8 cellular contexts compared by ENCODE assay signal in genomic region chr10:50622497-50623298, GRCh38. TPM values are rescaled to one million over a fixed set of nuclear protein-coding genes. Genes with fewer than 3 reads are reported as not detected.
DNase-seq lines count a peak whose midpoint lies in the region; ATAC-seq, FAIRE-seq and TF ChIP-seq lines count a peak whose summit lies in the region.

No MANE protein-coding gene starts in this region.

- H2AFZ ChIP-seq in SU-DHL-6 (ENCODE audit: low read depth, low read length, severe bottlenecking) (peak overlapping the region; percentile 64), GM12878 (ENCODE audit: control insufficient read depth, low read depth, low read length) (peak overlapping the region; percentile 20)

- no peaks in the 10 kb centered on the region for H3K36me3 ChIP-seq in SU-DHL-6 (ENCODE audit: low read length)
- no peaks in the 10 kb centered on the region; a peak in 1 of 4 replicates for H3K36me3 ChIP-seq in GM12878 (ENCODE audit: control insufficient read depth in 2 of 2, insufficient read depth in 2 of 2, low read length in 1 of 2)
- no peaks in the 10 kb centered on the region for H3K36me3 ChIP-seq in psoas muscle (ENCODE audit: insufficient read depth in 1 of 2, low read depth in 1 of 2)

- TF ChIP-seq CTCF in SU-DHL-6 (IDR thresholded peaks at IDR 0.05; ENCODE audit: insufficient read depth, low read length, poor library complexity, severe bottlenecking) (no peak), GM12878 (IDR thresholded peaks at IDR 0.05 in 2 of 3, conservative IDR thresholded peaks at IDR 0.05 in 1 of 3; ENCODE audit: control insufficient read depth in 2 of 3, extremely low read depth in 1 of 3, insufficient read depth in 1 of 3, low read depth in 3 of 3, low read length in 3 of 3) (peak in 1 of 3 experiments; percentile 15; a peak in 1 of 6 replicates), psoas muscle (IDR thresholded peaks at IDR 0.05) (no peak)

- H3K4me3 ChIP-seq in SU-DHL-6 (ENCODE audit: insufficient read depth, low read length, poor library complexity, severe bottlenecking) (peak overlapping the region; percentile 70), GM12878 (peak overlapping the region; percentile 86), psoas muscle (peak overlapping the region; percentile 96)

- ATAC-seq in GM12878: peak; percentile 0
- peak in 2 of 4 donors; percentile 6 to 16 for ATAC-seq in psoas muscle
- ATAC-seq in GM21723 (IDR thresholded peaks at IDR 0.05; ENCODE audit: unreplicated experiment): no peak
- ATAC-seq in GM21423 (IDR thresholded peaks at IDR 0.05; ENCODE audit: unreplicated experiment): no peak

- H3K9ac ChIP-seq in SU-DHL-6 (ENCODE audit: low read length) (peak overlapping the region; percentile 70), GM12878 (ENCODE audit: control insufficient read depth, insufficient read depth, low read length) (peak overlapping the region; percentile 97)

- TF ChIP-seq RAD21 in GM12878 (IDR thresholded peaks at IDR 0.05; ENCODE audit: insufficient read depth, low read depth, low read length): no peak

- H3K9me3 ChIP-seq in SU-DHL-6 (ENCODE audit: insufficient read depth, low read length) (no peaks in the 10 kb centered on the region), GM12878 (replicated peaks; ENCODE audit: control insufficient read depth, insufficient read depth, low read length) (no peaks in the 10 kb centered on the region), psoas muscle (no peaks in the 10 kb centered on the region)

- no peaks in the 10 kb centered on the region for H3K27me3 ChIP-seq in SU-DHL-6 (ENCODE audit: low read length)
- no peaks in the 10 kb centered on the region for H3K27me3 ChIP-seq in GM12878 (replicated peaks in 1 of 2; ENCODE audit: control insufficient read depth in 2 of 2, insufficient read depth in 2 of 2, low read length in 1 of 2)
- no peaks in the 10 kb centered on the region for H3K27me3 ChIP-seq in psoas muscle (ENCODE audit: insufficient read depth in 3 of 3, low read length in 2 of 3)

- intact Hi-C loops in GM12878 (cut with micrococcal nuclease; ENCODE audit: unreplicated experiment) (loop anchor here (2.0 to 5.0 kb wide), 2 partner anchors 84 to 260 kb away; no protein-coding TSS in a partner anchor), psoas muscle (cut with DNase I) (loop anchor here (5.0 to 10.0 kb wide), 7 partner anchors 65 to 328 kb away; no protein-coding TSS in a partner anchor)

- no peak; the same call in none of the 2 replicates for TF ChIP-seq POLR2A in GM12878 (IDR thresholded peaks at IDR 0.05; ENCODE audit: low read depth, low read length)

- WGBS in GM12878 (ENCODE audit: insufficient coverage, insufficient replicate concordance, low lambda C conversion rate, missing lambda C conversion rate): under 1% methylated on average over 50 of the region's 50 CpGs
- WGBS in psoas muscle, 3 donors: 0 to 1% (median 0%) methylated on average over 47 to 50 of the region's 50 CpGs

- POLR2A ChIA-PET in GM12878 (lab: Charles Lee): interaction anchor here (0.9 to 2.4 kb wide), 10 partner anchors 18 to 205 kb away, joined by 3 to 10 read pairs (median 4); no protein-coding TSS in a partner anchor

- CTCF ChIA-PET in GM12878 (lab: Yijun Ruan, JAX): interaction anchor here (0.7 to 4.6 kb wide), 24 partner anchors 9 to 347 kb away, joined by 3 to 31 read pairs (median 5); no protein-coding TSS in a partner anchor

- DNase-seq in A172 (ENCODE audit: low spot score): peak; percentile 10
- no peak for DNase-seq in GM19239 (ENCODE audit: insufficient read length, low spot score)
- no peak for DNase-seq in GM12878 (ENCODE audit: low read depth, low spot score)
- peak; percentile 56 to 66 for DNase-seq in hippocampal formation (lab: John Stamatoyannopoulos, UW)
- peak; percentile 43 to 64 for DNase-seq in psoas muscle

- RAD21 ChIA-PET in GM12878 (lab: Charles Lee; ENCODE audit: unreplicated experiment): interaction anchor here (0.6 to 3.6 kb wide), 24 partner anchors 10 to 361 kb away, joined by 3 to 22 read pairs (median 6); no protein-coding TSS in a partner anchor

- SMC1A ChIA-PET in GM12878 (lab: Charles Lee; ENCODE audit: uncharacterized antibody, unreplicated experiment): interaction anchor here (0.7 to 6.2 kb wide), 33 partner anchors 10 to 347 kb away, joined by 3 to 45 read pairs (median 8); no protein-coding TSS in a partner anchor

- peaks cover 41% of the 10 kb centered on the region for H3K79me2 ChIP-seq in SU-DHL-6 (ENCODE audit: insufficient read depth, low read length)
- H3K79me2 ChIP-seq in GM12878 (ENCODE audit: control insufficient read depth, insufficient read depth, low read length): peaks cover 52% of the 10 kb centered on the region

- FAIRE-seq in GM19239 (lab: Jason Lieb, UNC): peak; percentile 78
- FAIRE-seq in GM12878 (lab: Jason Lieb, UNC): no peak

- H3K4me2 ChIP-seq in SU-DHL-6 (ENCODE audit: low read depth, low read length, poor library complexity, severe bottlenecking): peak overlapping the region; percentile 80
- peak overlapping the region; percentile 97 for H3K4me2 ChIP-seq in GM12878 (ENCODE audit: control insufficient read depth, insufficient read depth)

- H3K27ac ChIP-seq in SU-DHL-6 (ENCODE audit: low read depth, low read length) (peak overlapping the region; percentile 86), GM12878 (ENCODE audit: control insufficient read depth, insufficient read depth) (peak overlapping the region; percentile 98), psoas muscle (peak overlapping the region; percentile 97)

- H3F3A ChIP-seq in SU-DHL-6 (ENCODE audit: insufficient read depth): peaks cover 22% of the 10 kb centered on the region

- no TSS peak for BruUV-seq in GM12878 (replicated peaks; lab: Mats Ljungman, UMichigan)

- TF ChIP-seq EP300 in GM12878 (IDR thresholded peaks at IDR 0.05; ENCODE audit: borderline replicate concordance in 1 of 2, control insufficient read depth in 1 of 2, low read depth in 2 of 2, low read length in 2 of 2): no peak

- in situ Hi-C loops in GM12878 (cut with MboI): no loop called here

- H3K4me1 ChIP-seq in GM12878 (ENCODE audit: control insufficient read depth, insufficient read depth, low read length) (peaks cover 5% of the 10 kb centered on the region), psoas muscle (peaks cover 33% of the 10 kb centered on the region)

- H4K20me1 ChIP-seq in SU-DHL-6 (ENCODE audit: low read depth, low read length) (peaks cover 4% of the 10 kb centered on the region), GM12878 (ENCODE audit: control insufficient read depth, insufficient read depth) (no peaks in the 10 kb centered on the region)

- no peaks in the 10 kb centered on the region for H3K9me2 ChIP-seq in SU-DHL-6 (replicated peaks; ENCODE audit: insufficient read depth, low read length)

TF ChIP-seq in GM12878, 131 proteins besides CTCF, POLR2A, EP300 and RAD21 (continues in another document):
- TF ChIP-seq TARDBP (IDR thresholded peaks at IDR 0.05; ENCODE audit: borderline replicate concordance) (no peak), ZBTB4 (CRISPR knock-in tag; IDR thresholded peaks at IDR 0.05) (no peak), SMARCA5 (IDR thresholded peaks at IDR 0.05) (no peak), IKZF2 (IDR thresholded peaks at IDR 0.05) (0 out of 4 replicates have a peak, but pooled peaks of 1 of the 2 experiments have one; percentile 24), TCF12 (IDR thresholded peaks at IDR 0.05; ENCODE audit: low read depth, low read length) (no peak)

RNA-seq across cellular contexts. Expression of gene SGMS1, which starts 1.1 kb away (rescaled TPM):
- 20.0 and 24.3 TPM in 2 replicates for total RNA-seq in A172 (2014; rRNA removed; shearing (Covaris generic))
- total RNA-seq in GM12878 (2013; cell fraction: nucleolus; rRNA removed): 31.1 and 32.6 TPM in 2 replicates
- 6.3 and 7.4 TPM in 2 replicates for total RNA-seq in GM12878 (2014; rRNA removed)
- 4.8 and 7.2 TPM in 2 replicates for total RNA-seq in GM12878 (2014; rRNA removed; fragmentation: Illumina TruSeq; extraction: Trizol)
- total RNA-seq in GM12878 (2021): 3.6 and 5.0 TPM in 2 replicates
- polyA plus RNA-seq in GM12878 (2011; ENCODE audit: low read depth): 7.3 TPM
- 14.5 and 14.8 TPM in 2 replicates for polyA plus RNA-seq in GM12878 (2011; rRNA removed)
- polyA plus RNA-seq in GM12878 (2011; cell fraction: cytosol; rRNA removed): 12.2 and 14.7 TPM in 2 replicates
- polyA plus RNA-seq in GM12878 (2011; cell fraction: nucleus; rRNA removed): 14.2 and 16.5 TPM in 2 replicates
- polyA plus RNA-seq in GM12878 (2012): 9.6 and 14.4 TPM in 2 replicates
- polyA plus RNA-seq in GM12878 (2014; fragmentation: Illumina TruSeq; extraction: Trizol): 3.5 and 3.6 TPM in 2 replicates
- polyA plus RNA-seq in GM12878 (2014; fragmentation: Nextera tagmentation; extraction: Ambion mirVana): 1 to 10 TPM; 1.4 to 1.7 TPM
- polyA plus RNA-seq in GM12878 (2014; rRNA removed): 2.5 and 4.4 TPM in 2 replicates
- polyA plus RNA-seq in GM12878 (2016; fragmentation: Nextera tagmentation; extraction: Ambion mirVana): 10 to 100 TPM; 10.7 to 11.7 TPM
- 20.7 and 31.1 TPM in 2 replicates for polyA minus RNA-seq in GM12878 (2011; rRNA and poly(A)+ RNA removed)
- polyA minus RNA-seq in GM12878 (2011; cell fraction: cytosol; rRNA and poly(A)+ RNA removed): 12.2 and 13.7 TPM in 2 replicates
- polyA minus RNA-seq in GM12878 (2011; cell fraction: nucleus; rRNA and poly(A)+ RNA removed): 50.1 and 107 TPM in 2 replicates
- 10 to 100 TPM in 3 of 4 donors, 1 to 10 TPM in 1; 9.4 to 16.7 (median 13.0) TPM for total RNA-seq in psoas muscle
- polyA plus RNA-seq in psoas muscle: 10 to 100 TPM in 1 of 3 donors, 1 to 10 TPM in 2; 6.2 to 14.1 (median 6.7) TPM

Comparison
In these comparisons a context has a peak if more than half of its experiments do, and no peak if none do; other contexts are left out.
1. DNase-seq: peak in A172 (single experiment), hippocampal formation (2 of 2) and psoas muscle (2 of 2); none in GM19239 (single experiment) and GM12878 (single experiment).
2. Peak in every context shown above with its lines, with median percentiles within 50 percentile points of each other: H3K27ac ChIP-seq and H3K4me3 ChIP-seq.